1 cellular context compared by ENCODE assay signal in genomic region chr19:12796146-12797071, GRCh38.
TF ChIP-seq lines count a peak whose summit lies in the region.

No MANE protein-coding gene starts in this region.

TF ChIP-seq in HepG2, 621 proteins besides CTCF, POLR2A, EP300 and RAD21 (continued from another document):
- TF ChIP-seq LCORL (IDR thresholded peaks at IDR 0.05), result no peak
- TF ChIP-seq LCORL (CRISPR knock-in tag; IDR thresholded peaks at IDR 0.05), result peak; percentile 70; the same call in 1 of the 2 replicates
- TF ChIP-seq PBX3 (CRISPR knock-in tag; IDR thresholded peaks at IDR 0.05; ENCODE audit: borderline replicate concordance), result no peak
- TF ChIP-seq NRL (CRISPR knock-in tag; IDR thresholded peaks at IDR 0.05; ENCODE audit: borderline replicate concordance), result peak; percentile 28; the same call in 1 of the 2 replicates
- TF ChIP-seq KDM3A (CRISPR knock-in tag; IDR thresholded peaks at IDR 0.05; ENCODE audit: low read depth), result peak; percentile 88; the same call in 1 of the 2 replicates
- 0 out of 2 replicates have a peak, but pooled peaks have one; percentile 18 for TF ChIP-seq ZNF770 (CRISPR knock-in tag; IDR thresholded peaks at IDR 0.05)
- TF ChIP-seq FOXP4 (CRISPR knock-in tag; IDR thresholded peaks at IDR 0.05), result no peak; the same call in 1 of the 2 replicates
- TF ChIP-seq STAG1 (CRISPR knock-in tag; IDR thresholded peaks at IDR 0.05), result peak; percentile 98
- TF ChIP-seq ZNF580 (CRISPR knock-in tag; IDR thresholded peaks at IDR 0.05; ENCODE audit: borderline replicate concordance, low read depth), result peak; percentile 77
- peak; percentile 93 for TF ChIP-seq KDM2A (CRISPR knock-in tag; IDR thresholded peaks at IDR 0.05; ENCODE audit: borderline replicate concordance, low read depth)
- TF ChIP-seq JUN (CRISPR knock-in tag; IDR thresholded peaks at IDR 0.05), result no peak
- no peak for TF ChIP-seq ZEB1 (IDR thresholded peaks at IDR 0.05; ENCODE audit: insufficient replicate concordance, low read depth)
- TF ChIP-seq ZNF629 (CRISPR knock-in tag; conservative IDR thresholded peaks at IDR 0.05), result no peak
- TF ChIP-seq RXRB (CRISPR knock-in tag; IDR thresholded peaks at IDR 0.05; ENCODE audit: borderline replicate concordance), result peak; percentile 30; the same call in 1 of the 2 replicates
- TF ChIP-seq RFXANK (CRISPR knock-in tag; IDR thresholded peaks at IDR 0.05), result no peak
- no peak for TF ChIP-seq ZNF549 (CRISPR knock-in tag; IDR thresholded peaks at IDR 0.05)
- TF ChIP-seq ARHGAP35 (CRISPR knock-in tag; IDR thresholded peaks at IDR 0.05; ENCODE audit: borderline replicate concordance), result 0 out of 2 replicates have a peak, but pooled peaks have one; percentile 29
- no peak for TF ChIP-seq PBX2 (CRISPR knock-in tag; IDR thresholded peaks at IDR 0.05)
- no peak for TF ChIP-seq ZNF546 (CRISPR knock-in tag; conservative IDR thresholded peaks at IDR 0.05)
- TF ChIP-seq MAZ (IDR thresholded peaks at IDR 0.05; ENCODE audit: borderline replicate concordance, low read depth, low read length), result no peak
- 0 out of 2 replicates have a peak, but pooled peaks have one; percentile 28 for TF ChIP-seq MAZ (CRISPR knock-in tag; IDR thresholded peaks at IDR 0.05; ENCODE audit: low read depth)
- TF ChIP-seq ZNF362 (CRISPR knock-in tag; IDR thresholded peaks at IDR 0.05; ENCODE audit: borderline replicate concordance), result no peak
- TF ChIP-seq MZF1 (CRISPR knock-in tag; IDR thresholded peaks at IDR 0.05; ENCODE audit: borderline replicate concordance), result no peak
- TF ChIP-seq NR2F6 (IDR thresholded peaks at IDR 0.05), result no peak
- peak; percentile 67; the same call in 1 of the 2 replicates for TF ChIP-seq NR2F6 (CRISPR knock-in tag; IDR thresholded peaks at IDR 0.05)
- no peak for TF ChIP-seq AGO1 (IDR thresholded peaks at IDR 0.05; ENCODE audit: low read depth, low read length, poor library complexity, severe bottlenecking)
- no peak for TF ChIP-seq SP5 (CRISPR knock-in tag; IDR thresholded peaks at IDR 0.05; ENCODE audit: borderline replicate concordance, low read depth)
